In genomic region chr21:36927718-36928117, GRCh38 we compare ENCODE assay signal across 8 cellular contexts. TPM values are rescaled to one million over a fixed set of nuclear protein-coding genes. Genes with fewer than 3 reads are reported as not detected.
DNase-seq lines count a peak whose midpoint lies in the region; ATAC-seq and TF ChIP-seq lines count a peak whose summit lies in the region.

No MANE protein-coding gene starts in this region.

- H3K36me3 ChIP-seq in SU-DHL-6 (ENCODE audit: low read length) = no peaks in the 10 kb centered on the region
- no peaks in the 10 kb centered on the region for H3K36me3 ChIP-seq in cardiac muscle cell
- peaks cover 0 to 8% of the 10 kb centered on the region in 2 donors for H3K36me3 ChIP-seq in psoas muscle (ENCODE audit: insufficient read depth in 1 of 2, low read depth in 1 of 2)
- peaks cover 0 to 4% of the 10 kb centered on the region in 2 donors for H3K36me3 ChIP-seq in vagina

- H3K36me3 Mint-ChIP-seq in activated naive CD8-positive, alpha-beta T cell treated with anti-CD3 and anti-CD28 coated beads, Interleukin-2, amount 10 ng/mL, durations not matched to agents 7 days and 5 days = no peaks in the 10 kb centered on the region

- H3K79me2 ChIP-seq in SU-DHL-6 (ENCODE audit: insufficient read depth, low read length) = no peaks in the 10 kb centered on the region

- WGBS in psoas muscle, 3 donors = 1 to 10% (median 3%) methylated on average over 4 of the region's 4 CpGs

- H3K4me2 ChIP-seq in SU-DHL-6 (ENCODE audit: low read depth, low read length, poor library complexity, severe bottlenecking) = no peak overlapping the region

- H3K27me3 Mint-ChIP-seq in activated naive CD8-positive, alpha-beta T cell treated with anti-CD3 and anti-CD28 coated beads, Interleukin-2, amount 10 ng/mL, durations not matched to agents 7 days and 5 days = no peaks in the 10 kb centered on the region

- TF ChIP-seq CTCF in GM10248 (IDR thresholded peaks at IDR 0.05; ENCODE audit: control extremely low read depth, extremely low read depth, low read depth, missing control alignments) (peak; percentile 94), SU-DHL-6 (IDR thresholded peaks at IDR 0.05; ENCODE audit: insufficient read depth, low read length, poor library complexity, severe bottlenecking) (peak; percentile 85), cardiac muscle cell (IDR thresholded peaks at IDR 0.05; ENCODE audit: low read depth, low read length) (peak; percentile 92), psoas muscle (IDR thresholded peaks at IDR 0.05) (peak; percentile 95), vagina (IDR thresholded peaks at IDR 0.05) (peak; percentile 72 to 93 (median 74))

- no peaks in the 10 kb centered on the region for H3K9me2 ChIP-seq in SU-DHL-6 (replicated peaks; ENCODE audit: insufficient read depth, low read length)

- H3K9ac ChIP-seq in SU-DHL-6 (ENCODE audit: low read length) = no peak overlapping the region

- H2AFZ ChIP-seq in SU-DHL-6 (ENCODE audit: low read depth, low read length, severe bottlenecking) = no peak overlapping the region

- peaks cover 3% of the 10 kb centered on the region for H3K4me1 Mint-ChIP-seq in activated naive CD8-positive, alpha-beta T cell treated with anti-CD3 and anti-CD28 coated beads, Interleukin-2, amount 10 ng/mL, durations not matched to agents 7 days and 5 days

- CTCF ChIA-PET in GM10248 (lab: Yijun Ruan, JAX) = interaction anchor here (0.6 to 6.2 kb wide), 29 partner anchors 8 to 512 kb away, joined by 3 to 31 read pairs (median 4); no protein-coding TSS in a partner anchor

- H3K9me3 Mint-ChIP-seq in activated naive CD8-positive, alpha-beta T cell treated with anti-CD3 and anti-CD28 coated beads, Interleukin-2, amount 10 ng/mL, durations not matched to agents 7 days and 5 days = no peaks in the 10 kb centered on the region

- no peak overlapping the region for H3K4me3 Mint-ChIP-seq in activated naive CD8-positive, alpha-beta T cell treated with anti-CD3 and anti-CD28 coated beads, Interleukin-2, amount 10 ng/mL, durations not matched to agents 7 days and 5 days

- no peaks in the 10 kb centered on the region for H4K20me1 ChIP-seq in SU-DHL-6 (ENCODE audit: low read depth, low read length)

- H3K27me3 ChIP-seq in SU-DHL-6 (ENCODE audit: low read length) (no peaks in the 10 kb centered on the region), cardiac muscle cell (no peaks in the 10 kb centered on the region), psoas muscle (ENCODE audit: insufficient read depth in 3 of 3, low read length in 2 of 3) (no peaks in the 10 kb centered on the region), vagina (no peaks in the 10 kb centered on the region)

- POLR2A ChIA-PET in GM10248 (lab: Yijun Ruan, JAX) = no interaction called here
- POLR2A ChIA-PET in activated naive CD8-positive, alpha-beta T cell treated with anti-CD3 and anti-CD28 coated beads, Interleukin-2, amount 10 ng/mL, durations not matched to agents 7 days and 5 days (lab: Charles Lee) = no interaction called here

- peak; percentile 78 for DNase-seq in GM10248 (ENCODE audit: extremely low spot score)
- DNase-seq in NCI-H1092 (lab: John Stamatoyannopoulos, UW) = peak; percentile 32
- peak; percentile 73 for DNase-seq in activated naive CD8-positive, alpha-beta T cell treated with anti-CD3 and anti-CD28 coated beads, Interleukin-2, amount 10 ng/mL, durations not matched to agents 7 days and 5 days
- peak; percentile 77 to 88 for DNase-seq in cardiac muscle cell (ENCODE audit: low read depth in 1 of 2, low spot score in 1 of 2)
- DNase-seq in psoas muscle = peak; percentile 69 to 88
- DNase-seq in vagina (ENCODE audit: extremely low spot score in 2 of 2) = no peak

- H3K27ac ChIP-seq in SU-DHL-6 (ENCODE audit: low read depth, low read length) (no peak overlapping the region), cardiac muscle cell (no peak overlapping the region), psoas muscle (no peak overlapping the region), vagina (no peak overlapping the region)

- TF ChIP-seq POLR2A in vagina (IDR thresholded peaks at IDR 0.05) = no peak

- ATAC-seq in activated naive CD8-positive, alpha-beta T cell treated with anti-CD3 and anti-CD28 coated beads, Interleukin-2, amount 10 ng/mL, durations not matched to agents 7 days and 5 days (ENCODE audit: low read depth) = peak; percentile 72
- peak; percentile 85 to 95 (median 88) for ATAC-seq in psoas muscle
- no peak for ATAC-seq in HG03460 (IDR thresholded peaks at IDR 0.05; ENCODE audit: unreplicated experiment)

- H3K27ac Mint-ChIP-seq in activated naive CD8-positive, alpha-beta T cell treated with anti-CD3 and anti-CD28 coated beads, Interleukin-2, amount 10 ng/mL, durations not matched to agents 7 days and 5 days = no peak overlapping the region

- H3K9me3 ChIP-seq in SU-DHL-6 (ENCODE audit: insufficient read depth, low read length) (no peaks in the 10 kb centered on the region), cardiac muscle cell (ENCODE audit: low read depth) (no peaks in the 10 kb centered on the region), psoas muscle (no peaks in the 10 kb centered on the region), vagina (no peaks in the 10 kb centered on the region)

- no peak overlapping the region for H3K4me3 ChIP-seq in SU-DHL-6 (ENCODE audit: insufficient read depth, low read length, poor library complexity, severe bottlenecking)
- H3K4me3 ChIP-seq in cardiac muscle cell = no peak overlapping the region
- no peak overlapping the region for H3K4me3 ChIP-seq in psoas muscle
- H3K4me3 ChIP-seq in vagina = no peak overlapping the region

- intact Hi-C loops in psoas muscle (cut with DNase I) (loop anchor here (2.0 to 10.0 kb wide), 9 partner anchors 180 to 510 kb away; no protein-coding TSS in a partner anchor), vagina (cut with DNase I) (loop anchor here (5.0 kb wide), 1 partner anchor 425 kb away; no protein-coding TSS in a partner anchor)

- H3F3A ChIP-seq in SU-DHL-6 (ENCODE audit: insufficient read depth) = no peaks in the 10 kb centered on the region

- H3K4me1 ChIP-seq in cardiac muscle cell (ENCODE audit: low read depth) (no peaks in the 10 kb centered on the region), psoas muscle (peaks cover 11% of the 10 kb centered on the region), vagina (peaks cover 8% of the 10 kb centered on the region)

RNA-seq across cellular contexts. Expression of gene HLCS, which starts 38.8 kb away (rescaled TPM):
- total RNA-seq in activated naive CD8-positive, alpha-beta T cell treated with anti-CD3 and anti-CD28 coated beads, Interleukin-2, amount 10 ng/mL, durations not matched to agents 7 days and 5 days = 10 to 100 TPM; 17.4 to 17.8 TPM
- total RNA-seq in cardiac muscle cell (14.6 and 20.1 TPM in 2 replicates), psoas muscle (10 to 100 TPM in 3 of 4 donors, 1 to 10 TPM in 1; 8.1 to 13.5 (median 11.6) TPM), vagina (10.3 TPM)
- polyA plus RNA-seq in cardiac muscle cell (12.4 and 17.8 TPM in 2 replicates), psoas muscle (1 to 10 TPM; 3.6 to 5.1 (median 3.7) TPM)

Comparison
In these comparisons a context has a peak if more than half of its experiments do, and no peak if none do; other contexts are left out.
1. DNase-seq: peak in GM10248 (single experiment), NCI-H1092 (single experiment), activated naive CD8-positive, alpha-beta T cell treated with anti-CD3 and anti-CD28 coated beads, Interleukin-2, amount 10 ng/mL, durations not matched to agents 7 days and 5 days (single experiment), cardiac muscle cell (2 of 2) and psoas muscle (2 of 2); none in vagina (0 of 2).
2. Peak in every context shown above with its lines, with median percentiles within 50 percentile points of each other: CTCF ChIP-seq.